Comparison of ENCODE assay signal across 6 cellular contexts in the genomic region with DNA sequence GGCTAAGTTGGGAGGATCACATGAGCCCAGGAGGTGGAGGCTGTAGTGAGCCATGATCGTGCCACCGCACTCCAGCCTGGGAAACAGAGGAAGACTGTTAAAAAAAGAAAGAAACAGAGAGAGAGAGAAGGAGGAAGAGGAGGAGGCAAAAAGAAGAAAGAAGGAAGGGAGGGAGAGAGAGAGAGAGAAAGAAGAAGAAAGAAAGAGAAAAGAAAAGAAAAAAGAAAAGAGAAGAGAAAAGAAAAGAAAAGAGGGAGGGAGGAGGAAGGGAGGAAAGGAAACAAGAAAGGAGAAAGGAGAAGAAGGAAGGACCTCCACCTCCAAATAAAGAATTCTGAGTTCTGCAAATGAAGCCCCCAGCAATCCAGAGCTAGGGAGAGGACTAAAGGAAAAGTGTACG.
"Had no signal": no experiment of that assay in that cellular context is flagged by ENCODE, and none has a peak within 500 bp of the region (broad histone marks: within the 10 kb centered on the region; RNA-seq: fewer than 3 reads in every experiment).

No MANE protein-coding gene starts in this region.

- DNase-seq: effector CD4-positive, alpha-beta T cell; foreskin melanocyte; mammary epithelial cell; stimulated activated CD4-positive, alpha-beta T cell treated with anti-CD3 and anti-CD28 coated beads, Interleukin-12 subunit alpha, Interleukin-12 subunit beta, amount 100 ng/mL, for 4 hours had no signal

- H3K27ac ChIP-seq: SK-N-MC had no signal

- H3K9me3 ChIP-seq: tibial nerve had no signal

- H3K4me3 ChIP-seq: SK-N-MC, tibial nerve had no signal

- H3K27me3 ChIP-seq: tibial nerve had no signal
